In genomic region chr12:211142-211465, GRCh38 we compare ENCODE assay signal across 16 cellular contexts. TPM values are rescaled to one million over a fixed set of nuclear protein-coding genes. Genes with fewer than 3 reads are reported as not detected.
DNase-seq lines count a peak whose midpoint lies in the region; FAIRE-seq and TF ChIP-seq lines count a peak whose summit lies in the region.
"Had no signal": no experiment of that assay in that cellular context is flagged by ENCODE, and none has a peak within 500 bp of the region (broad histone marks: within the 10 kb centered on the region; RNA-seq: fewer than 3 reads in every experiment).

No MANE protein-coding gene starts in this region.

- DNase-seq in kidney: peak; percentile 59
- peak; percentile 4 for DNase-seq in spleen
- DNase-seq in NK-92 (lab: John Stamatoyannopoulos, UW; ENCODE audit: unreplicated experiment): no peak
- no peak for DNase-seq in NCI-H1694 (lab: John Stamatoyannopoulos, UW)
- DNase-seq in dermis blood vessel endothelial cell: no peak
- DNase-seq in GM19240 (ENCODE audit: insufficient read length, low spot score): no peak
- DNase-seq: C1 segment of cervical spinal cord, MG63, NCI-H1092, NCI-H510A treated with DMSO at 0.1 percent for 48 hours had no signal

- H3K27me3 Mint-ChIP-seq in nephron (ENCODE audit: low read depth): peaks cover 36% of the 10 kb centered on the region

- H3K27me3 ChIP-seq in spleen (replicated peaks in 1 of 7): peaks cover 0 to 84% (median 20%) of the 10 kb centered on the region in 7 donors

- H3K36me3 ChIP-seq in HEK293 (ENCODE audit: control insufficient read depth in 2 of 2, insufficient read depth in 1 of 2, low read length in 2 of 2) (no peaks in the 10 kb centered on the region), kidney (ENCODE audit: control insufficient read depth in 1 of 2, insufficient read depth in 2 of 2, low read length in 2 of 2) (peaks cover 5 to 8% of the 10 kb centered on the region in 2 donors), spleen (no peaks in the 10 kb centered on the region)
- H3K36me3 ChIP-seq: MG63 had no signal

- peak overlapping the region; percentile 1 to 10 for H3K9ac ChIP-seq in kidney (ENCODE audit: low read length in 2 of 2)

- H3K4me3 ChIP-seq in HEK293 (ENCODE audit: low read depth, low read length) (no peak overlapping the region), kidney (ENCODE audit: low read length in 2 of 2) (no peak overlapping the region), spleen (no peak overlapping the region)
- H3K4me3 ChIP-seq: GM23338, MG63 had no signal

- no peak for FAIRE-seq in kidney (lab: Jason Lieb, UNC)
- FAIRE-seq: A204.1, GM12892 had no signal

- POLR2A ChIA-PET in HEK293 (lab: Yijun Ruan, JAX): no interaction called here

- peaks cover 38% of the 10 kb centered on the region for H3K4me1 Mint-ChIP-seq in nephron

- no peak for TF ChIP-seq POLR2A in spleen (IDR thresholded peaks at IDR 0.05)

- H3K9me3 ChIP-seq in HEK293 (ENCODE audit: control insufficient read depth, insufficient read depth, low read depth, low read length) (no peaks in the 10 kb centered on the region), kidney (ENCODE audit: control insufficient read depth in 1 of 2, low read length in 2 of 2) (no peaks in the 10 kb centered on the region), spleen (no peaks in the 10 kb centered on the region)
- H3K9me3 ChIP-seq: MG63 had no signal

- no peaks in the 10 kb centered on the region for H3K9me3 Mint-ChIP-seq in nephron

- peak overlapping the region; percentile 73 to 91 (median 82) for H3K27ac Mint-ChIP-seq in nephron
- H3K27ac Mint-ChIP-seq: GM23338 had no signal

- no peaks in the 10 kb centered on the region for H3K36me3 Mint-ChIP-seq in nephron (ENCODE audit: low read depth)

- TF ChIP-seq CTCF in HEK293 (tag by site-specific recombination; IDR thresholded peaks at IDR 0.05): no peak
- TF ChIP-seq CTCF in kidney (IDR thresholded peaks at IDR 0.05; ENCODE audit: borderline replicate concordance, extremely low read depth, insufficient read depth): no peak
- TF ChIP-seq CTCF in nephron (IDR thresholded peaks at IDR 0.05; ENCODE audit: unreplicated experiment in 3 of 3): no peak
- TF ChIP-seq CTCF in spleen (IDR thresholded peaks at IDR 0.05 in 8 of 11, conservative IDR thresholded peaks at IDR 0.05 in 3 of 11): no peak

- H3K27ac ChIP-seq in HEK293 (ENCODE audit: extremely low read depth, low read depth, low read length) (no peak overlapping the region), kidney (ENCODE audit: low read depth in 2 of 2, low read length in 2 of 2) (peak overlapping the region; percentile 82 to 87), spleen (no peak overlapping the region)

- 75 to 94% (median 85%) methylated on average over 3 of the region's 3 CpGs for WGBS in spleen, 5 donors

- CTCF ChIA-PET in HEK293 (lab: Yijun Ruan, JAX): interaction anchor here (2.3 kb wide), 1 partner anchor 10 kb away, joined by 17 read pairs; no protein-coding TSS in a partner anchor

- peak overlapping the region in 2 of 3 experiments; percentile 44 to 46 for H3K4me3 Mint-ChIP-seq in nephron
- H3K4me3 Mint-ChIP-seq: GM23338 had no signal

- intact Hi-C loops in kidney (cut with DNase I) (no loop called here), spleen (cut with DNase I; ENCODE audit: low total_unique reads) (no loop called here)

- H3K4me1 ChIP-seq in HEK293 (ENCODE audit: control insufficient read depth, insufficient read depth, low read length) (no peaks in the 10 kb centered on the region), kidney (ENCODE audit: control insufficient read depth in 1 of 2, insufficient read depth in 1 of 2, low read depth in 1 of 2, low read length in 2 of 2) (peaks cover 54 to 57% of the 10 kb centered on the region in 2 donors), spleen (peaks cover 0 to 39% (median 10%) of the 10 kb centered on the region in 6 donors)

TF ChIP-seq in HEK293, 187 proteins besides CTCF, POLR2A, EP300 and RAD21:
- TF ChIP-seq ZFHX2 (tag by site-specific recombination; conservative IDR thresholded peaks at IDR 0.05): 0 out of 2 replicates have a peak, but pooled peaks have one; percentile 28
- TF ChIP-seq ZNF214 (tag by site-specific recombination; IDR thresholded peaks at IDR 0.05; ENCODE audit: borderline replicate concordance): no peak

RNA-seq across cellular contexts. Expression of gene SLC6A12, which starts 2.9 kb away (rescaled TPM):
- 130 TPM for total RNA-seq in kidney
- polyA plus RNA-seq in kidney (ENCODE audit: insufficient read depth, low read depth, low replicate concordance): 45.6 TPM
- total RNA-seq in spleen: 1 to 10 TPM in 6 of 7 donors, under 1 TPM in 1; 0.91 to 3.1 (median 2.7) TPM
- 1 to 10 TPM in 1 of 3 donors, under 1 TPM in 2; 0.35 to 1.2 (median 0.50) TPM for polyA plus RNA-seq in spleen
- total RNA-seq in dermis blood vessel endothelial cell: 0.34 TPM in 1 of 2 replicates, not detected in the other
- polyA plus RNA-seq: GM23338 had no signal

RNA-seq across cellular contexts. Expression of gene SLC6A13, which starts 51.5 kb away (rescaled TPM):
- total RNA-seq in kidney (22.8 TPM), spleen (1 to 10 TPM in 1 of 7 donors, under 1 TPM in 1, not detected in 5; 0.30 to 1.7 TPM), dermis blood vessel endothelial cell (0.14 and 0.17 TPM in 2 replicates)
- polyA plus RNA-seq in kidney (ENCODE audit: insufficient read depth, low read depth, low replicate concordance) (161 TPM), spleen (under 1 TPM; 0.22 to 0.39 (median 0.24) TPM)
- total RNA-seq: Daoy, GM23338 had no signal
- polyA plus RNA-seq: GM23338 had no signal

Comparison
In these comparisons a context has a peak if more than half of its experiments do, and no peak if none do; other contexts are left out.
1. H3K27ac ChIP-seq: peak in kidney (2 of 2); none in HEK293 (single experiment) and spleen (0 of 8).
2. DNase-seq: peak in kidney (single experiment) and spleen (single experiment); none in NK-92 (single experiment), NCI-H1694 (single experiment), dermis blood vessel endothelial cell (single experiment) and GM19240 (single experiment).
3. RNA of gene SLC6A12, which starts 2.9 kb away (total RNA-seq): 130 TPM in kidney (single experiment); 0.91 to 3.1 TPM in spleen and 0.34 TPM in dermis blood vessel endothelial cell; every median in the first group is over 10 times any median in the second.